Comparison of ENCODE assay signal across 15 cellular contexts in the genomic region with DNA sequence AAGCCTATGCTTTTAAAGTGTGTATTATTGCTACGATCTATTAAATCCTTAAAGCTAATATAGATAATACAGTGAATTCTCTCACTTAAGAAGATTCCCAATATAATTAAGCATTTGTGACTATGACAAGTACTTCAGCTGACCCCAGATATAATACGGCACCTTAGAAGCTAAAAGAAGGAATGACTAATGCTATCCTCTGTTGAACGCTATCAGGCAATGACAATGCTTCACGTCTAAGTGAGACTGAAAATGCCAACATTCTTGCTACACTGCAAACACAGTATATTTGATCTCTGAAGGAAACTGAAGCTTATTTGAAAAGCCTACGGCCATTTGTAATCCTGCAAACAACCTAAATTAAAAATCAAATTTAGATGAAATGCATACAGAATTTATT.
"Had no signal": no experiment of that assay in that cellular context is flagged by ENCODE, and none has a peak within 500 bp of the region (broad histone marks: within the 10 kb centered on the region; RNA-seq: fewer than 3 reads in every experiment).

No MANE protein-coding gene starts in this region.

- H3K4me1 Mint-ChIP-seq: activated CD4-positive, alpha-beta memory T cell treated with anti-CD3 and anti-CD28 coated beads, Interleukin-2, amount 10 ng/mL, durations not matched to agents 7 days and 5 days had no signal

- H3K4me3 Mint-ChIP-seq: activated CD4-positive, alpha-beta memory T cell treated with anti-CD3 and anti-CD28 coated beads, Interleukin-2, amount 10 ng/mL, durations not matched to agents 7 days and 5 days; activated naive CD8-positive, alpha-beta T cell; immature natural killer cell; natural killer cell had no signal

- H3K27ac Mint-ChIP-seq: activated CD4-positive, alpha-beta memory T cell treated with anti-CD3 and anti-CD28 coated beads, Interleukin-2, amount 10 ng/mL, durations not matched to agents 7 days and 5 days; activated naive CD8-positive, alpha-beta T cell; immature natural killer cell; natural killer cell had no signal

- DNase-seq: activated CD4-positive, alpha-beta memory T cell treated with anti-CD3 and anti-CD28 coated beads, Interleukin-2, amount 10 ng/mL, durations not matched to agents 7 days and 5 days; activated CD4-positive, alpha-beta T cell treated with anti-CD3 and anti-CD28 coated beads for 1 hour; activated gamma-delta T cell; activated T-cell treated with anti-CD3 and anti-CD28 coated beads, Interleukin-2, amount 50 U/mL, for 48 hours; anterior cingulate cortex; central memory CD4-positive, alpha-beta T cell; cortex of kidney; effector CD8-positive, alpha-beta T cell; immature natural killer cell; natural killer cell; nucleus accumbens; stimulated activated CD4-positive, alpha-beta T cell treated with anti-CD3 and anti-CD28 coated beads, Interleukin-12 subunit alpha, Interleukin-12 subunit beta, amount 100 ng/mL, for 4 hours; stimulated activated naive CD4-positive, alpha-beta T cell treated with Interleukin-2 at 50 U/mL for 16 hours had no signal

- H3K9me3 Mint-ChIP-seq: activated CD4-positive, alpha-beta memory T cell treated with anti-CD3 and anti-CD28 coated beads, Interleukin-2, amount 10 ng/mL, durations not matched to agents 7 days and 5 days had no signal

- H3K27me3 Mint-ChIP-seq: activated CD4-positive, alpha-beta memory T cell treated with anti-CD3 and anti-CD28 coated beads, Interleukin-2, amount 10 ng/mL, durations not matched to agents 7 days and 5 days; activated naive CD8-positive, alpha-beta T cell had no signal

- ATAC-seq: natural killer cell, sciatic nerve had no signal
